Comparison of ENCODE assay signal across 9 cellular contexts in genomic region chr12:116863275-116863767, GRCh38. TPM values are rescaled to one million over a fixed set of nuclear protein-coding genes. Genes with fewer than 3 reads are reported as not detected.
DNase-seq lines count a peak whose midpoint lies in the region; ATAC-seq and TF ChIP-seq lines count a peak whose summit lies in the region.
"Had no signal": no experiment of that assay in that cellular context is flagged by ENCODE, and none has a peak within 500 bp of the region (broad histone marks: within the 10 kb centered on the region; RNA-seq: fewer than 3 reads in every experiment).

No MANE protein-coding gene starts in this region.

- CTCF ChIA-PET in CD4-positive, alpha-beta T cell (lab: Charles Lee) = interaction anchor here (0.5 to 0.9 kb wide), 2 partner anchors 28 to 160 kb away, joined by 3 to 4 read pairs; no protein-coding TSS in a partner anchor

- peak; percentile 11 to 23 for DNase-seq in activated CD4-positive, alpha-beta T cell treated with anti-CD3 and anti-CD28 coated beads, Interleukin-2, amount 50 U/mL, for 48 hours
- no peak for DNase-seq in activated CD4-positive, alpha-beta T cell treated with anti-CD3 and anti-CD28 coated beads for 1 hour
- DNase-seq in LNCaP clone FGC (ENCODE audit: low read depth) (no peak), NCI-H2029 treated with DMSO at 0.1 percent for 48 hours (lab: John Stamatoyannopoulos, UW) (no peak), NCI-H187 (lab: John Stamatoyannopoulos, UW) (no peak)
- DNase-seq in stimulated activated naive B cell treated with anti-CD40 and anti-IgM and Interleukin-4, amounts not matched to agents 10 μg/mL and 1 μg/mL and 100 μg/mL, for 72 hours = no peak
- no peak for DNase-seq in CD4-positive, alpha-beta T cell
- DNase-seq: activated CD4-positive, CD25-positive, alpha-beta regulatory T cell had no signal

- H3K27me3 Mint-ChIP-seq in stimulated activated naive B cell treated with anti-CD40 and anti-IgM and Interleukin-4, amounts not matched to agents 10 μg/mL and 1 μg/mL and 100 μg/mL, for 72 hours = no peaks in the 10 kb centered on the region
- H3K27me3 Mint-ChIP-seq in CD4-positive, alpha-beta T cell = peaks cover 26% of the 10 kb centered on the region

- H3K4me3 ChIP-seq in LNCaP clone FGC (ENCODE audit: low read depth, low read length) = no peak overlapping the region

- H3K27me3 ChIP-seq in CD4-positive, alpha-beta T cell (ENCODE audit: control insufficient read depth, insufficient read depth, low read length) = no peaks in the 10 kb centered on the region

- no peak overlapping the region for H3K4me3 Mint-ChIP-seq in stimulated activated naive B cell treated with anti-CD40 and anti-IgM and Interleukin-4, amounts not matched to agents 10 μg/mL and 1 μg/mL and 100 μg/mL, for 72 hours
- no peak overlapping the region for H3K4me3 Mint-ChIP-seq in CD4-positive, alpha-beta T cell

- peak overlapping the region; percentile 51 for H3K27ac Mint-ChIP-seq in stimulated activated naive B cell treated with anti-CD40 and anti-IgM and Interleukin-4, amounts not matched to agents 10 μg/mL and 1 μg/mL and 100 μg/mL, for 72 hours
- no peak overlapping the region for H3K27ac Mint-ChIP-seq in CD4-positive, alpha-beta T cell

- intact Hi-C loops in CD4-positive, alpha-beta T cell (cut with DNase I, micrococcal nuclease) = no loop called here

- peaks cover 0 to 5% of the 10 kb centered on the region in 2 donors for H3K9me3 Mint-ChIP-seq in stimulated activated naive B cell treated with anti-CD40 and anti-IgM and Interleukin-4, amounts not matched to agents 10 μg/mL and 1 μg/mL and 100 μg/mL, for 72 hours
- peaks cover 3% of the 10 kb centered on the region for H3K9me3 Mint-ChIP-seq in CD4-positive, alpha-beta T cell

- POLR2A ChIA-PET in CD4-positive, alpha-beta T cell (lab: Charles Lee) = no interaction called here

- peaks cover 23 to 49% of the 10 kb centered on the region in 2 donors for H3K4me1 Mint-ChIP-seq in stimulated activated naive B cell treated with anti-CD40 and anti-IgM and Interleukin-4, amounts not matched to agents 10 μg/mL and 1 μg/mL and 100 μg/mL, for 72 hours
- H3K4me1 Mint-ChIP-seq in CD4-positive, alpha-beta T cell (ENCODE audit: low read depth) = no peaks in the 10 kb centered on the region

- no peaks in the 10 kb centered on the region for H3K9me3 ChIP-seq in CD4-positive, alpha-beta T cell (ENCODE audit: control insufficient read depth, low read length)

- no peak overlapping the region for H3K27ac ChIP-seq in CD4-positive, alpha-beta T cell (ENCODE audit: low read depth, low read length)

- TF ChIP-seq CTCF in LNCaP clone FGC (IDR thresholded peaks at IDR 0.05; ENCODE audit: control insufficient read depth, extremely low read depth, insufficient read depth) = peak; percentile 13; the same call in 1 of the 2 replicates
- no peak for TF ChIP-seq CTCF in CD4-positive, alpha-beta T cell (IDR thresholded peaks at IDR 0.05)

- peak; percentile 20 for ATAC-seq in esophagus mucosa
- peak in 1 of 2 donors; percentile 35 for ATAC-seq in stimulated activated naive B cell treated with anti-CD40 and anti-IgM and Interleukin-4, amounts not matched to agents 10 μg/mL and 1 μg/mL and 100 μg/mL, for 72 hours (replicated peaks)
- ATAC-seq in CD4-positive, alpha-beta T cell (ENCODE audit: poor library complexity) = no peak

- peaks cover 0 to 3% of the 10 kb centered on the region in 2 donors for H3K36me3 Mint-ChIP-seq in stimulated activated naive B cell treated with anti-CD40 and anti-IgM and Interleukin-4, amounts not matched to agents 10 μg/mL and 1 μg/mL and 100 μg/mL, for 72 hours
- no peaks in the 10 kb centered on the region for H3K36me3 Mint-ChIP-seq in CD4-positive, alpha-beta T cell (ENCODE audit: low read depth)

RNA-seq across cellular contexts. Expression of gene HRK, which starts 17.9 kb away (rescaled TPM):
- total RNA-seq in esophagus mucosa = 1.5 TPM
- total RNA-seq in CD4-positive, alpha-beta T cell = not detected

RNA-seq across cellular contexts. Expression of gene FBXW8, which starts 47.4 kb away (rescaled TPM):
- 8.0 TPM for total RNA-seq in esophagus mucosa
- 1 to 10 TPM; 6.6 to 7.3 TPM for total RNA-seq in CD4-positive, alpha-beta T cell

Comparison
In these comparisons a context has a peak if more than half of its experiments do, and no peak if none do; other contexts are left out.
1. DNase-seq: peak in activated CD4-positive, alpha-beta T cell treated with anti-CD3 and anti-CD28 coated beads, Interleukin-2, amount 50 U/mL, for 48 hours (2 of 2); none in activated CD4-positive, alpha-beta T cell treated with anti-CD3 and anti-CD28 coated beads for 1 hour (single experiment), LNCaP clone FGC (single experiment), stimulated activated naive B cell treated with anti-CD40 and anti-IgM and Interleukin-4, amounts not matched to agents 10 μg/mL and 1 μg/mL and 100 μg/mL, for 72 hours (single experiment), NCI-H2029 treated with DMSO at 0.1 percent for 48 hours (single experiment), NCI-H187 (0 of 2) and CD4-positive, alpha-beta T cell (0 of 10).